In the genomic region with DNA sequence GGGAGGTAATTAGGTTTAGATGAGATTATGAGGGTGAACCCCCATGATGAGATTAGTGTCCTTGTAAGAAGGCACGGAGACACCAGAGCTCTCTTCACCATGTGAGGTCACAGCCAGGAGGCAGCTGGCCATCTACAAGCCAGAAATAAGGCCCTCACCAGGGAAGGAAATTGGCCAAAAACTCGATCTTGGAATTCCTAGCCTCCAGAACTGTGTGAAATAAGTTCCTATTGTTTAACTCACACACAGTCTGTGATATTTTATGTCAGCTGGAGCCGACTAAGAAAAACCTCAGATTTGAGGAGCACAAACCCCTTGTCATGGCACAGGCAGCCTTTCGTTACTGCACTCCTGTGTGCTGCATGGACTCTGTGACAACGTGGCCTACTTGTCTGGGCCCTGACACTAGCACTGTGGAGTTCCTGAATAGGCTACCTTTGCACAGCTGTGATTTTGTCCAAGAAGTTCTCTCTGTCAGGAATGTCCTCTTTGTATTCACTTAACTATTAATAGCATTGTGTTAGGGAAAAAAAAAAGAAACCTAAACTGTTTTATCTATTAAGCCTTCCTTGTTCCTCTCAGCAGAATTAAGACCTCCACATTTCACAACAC, we compare ENCODE assay signal across 18 cellular contexts.
DNase-seq lines count a peak whose midpoint lies in the region; ATAC-seq and TF ChIP-seq lines count a peak whose summit lies in the region.
"Had no signal": no experiment of that assay in that cellular context is flagged by ENCODE, and none has a peak within 500 bp of the region (broad histone marks: within the 10 kb centered on the region; RNA-seq: fewer than 3 reads in every experiment).

No MANE protein-coding gene starts in this region.

- H3K9me1 ChIP-seq in IMR-90 (ENCODE audit: insufficient read depth, low read length): no peaks in the 10 kb centered on the region

- TF ChIP-seq POLR2A in IMR-90 (IDR thresholded peaks at IDR 0.05; ENCODE audit: low read depth, low read length): no peak

- dilution Hi-C loops in IMR-90 (cut with HindIII; ENCODE audit: low sequenced_read_pairs, unreplicated experiment): no loop called here

- H3K27ac ChIP-seq in IMR-90 (ENCODE audit: insufficient read depth, low read length) (peak overlapping the region; percentile 72; the same call in 1 of the 2 replicates), endodermal cell (ENCODE audit: low read depth, low read length) (no peak overlapping the region), mesenchymal stem cell (ENCODE audit: low read length, poor library complexity, severe bottlenecking) (no peak overlapping the region)
- H3K27ac ChIP-seq: BLaER1 treated with 17β-estradiol and CSF1 and Interleukin-3, amounts not matched to agents 10 nM and 100 nM had no signal

- H3K36me3 ChIP-seq in IMR-90 (ENCODE audit: control insufficient read depth, insufficient read depth, low read length): no peaks in the 10 kb centered on the region
- no peaks in the 10 kb centered on the region for H3K36me3 ChIP-seq in endodermal cell (ENCODE audit: control insufficient read depth, insufficient read depth, low read length)
- H3K36me3 ChIP-seq in mesenchymal stem cell (ENCODE audit: control insufficient read depth in 1 of 2, insufficient read depth in 2 of 2, low read depth in 1 of 2, low read length in 2 of 2): no peaks in the 10 kb centered on the region
- H3K36me3 ChIP-seq: BLaER1 treated with 17β-estradiol and CSF1 and Interleukin-3, amounts not matched to agents 10 nM and 100 nM had no signal

- no peak overlapping the region for H3K4me3 Mint-ChIP-seq in endodermal cell
- H3K4me3 Mint-ChIP-seq in stimulated activated naive CD8-positive, alpha-beta T cell treated with anti-CD3 and anti-CD28 coated beads, Interleukin-15, amount 100 ng/mL, for 72 hours: no peak overlapping the region
- H3K4me3 Mint-ChIP-seq: CD8-positive, alpha-beta T cell had no signal

- H3K4me1 Mint-ChIP-seq in endodermal cell: peaks cover 38% of the 10 kb centered on the region
- H3K4me1 Mint-ChIP-seq in stimulated activated naive CD8-positive, alpha-beta T cell treated with anti-CD3 and anti-CD28 coated beads, Interleukin-15, amount 100 ng/mL, for 72 hours: no peaks in the 10 kb centered on the region

- in situ Hi-C loops in IMR-90 (cut with MboI; ENCODE audit: low sequenced_read_pairs): no loop called here

- peak overlapping the region; percentile 49 to 87; a peak in 3 of 4 replicates for H4K8ac ChIP-seq in IMR-90 (ENCODE audit: low read depth in 2 of 2, low read length in 2 of 2)
- peak overlapping the region; percentile 12 for H4K8ac ChIP-seq in mesenchymal stem cell (ENCODE audit: low read length)

- H2AK5ac ChIP-seq in IMR-90 (ENCODE audit: low read depth, low read length) (peak overlapping the region; percentile 45; the same call in 1 of the 2 replicates), mesenchymal stem cell (ENCODE audit: low read length, severe bottlenecking) (no peak overlapping the region)

- H2BK5ac ChIP-seq in IMR-90 (ENCODE audit: low read depth, low read length, poor library complexity, severe bottlenecking) (peak overlapping the region; percentile 85), mesenchymal stem cell (ENCODE audit: low read depth, low read length, poor library complexity, severe bottlenecking) (no peak overlapping the region)

- H3K4me1 ChIP-seq in IMR-90 (ENCODE audit: control insufficient read depth, insufficient read depth, low read length): peaks cover 7% of the 10 kb centered on the region
- peaks cover 10% of the 10 kb centered on the region for H3K4me1 ChIP-seq in endodermal cell (ENCODE audit: control insufficient read depth, insufficient read depth, low read length)
- no peaks in the 10 kb centered on the region for H3K4me1 ChIP-seq in mesenchymal stem cell (ENCODE audit: control insufficient read depth, insufficient read depth, low read depth, low read length)
- H3K4me1 ChIP-seq: BLaER1 treated with 17β-estradiol and CSF1 and Interleukin-3, amounts not matched to agents 10 nM and 100 nM had no signal

- H2BK120ac ChIP-seq in IMR-90 (ENCODE audit: low read depth, low read length) (peak overlapping the region; percentile 79), mesenchymal stem cell (ENCODE audit: low read depth, low read length) (peak overlapping the region; percentile 35)

- H4K5ac ChIP-seq in IMR-90 (ENCODE audit: low read depth, low read length): peak overlapping the region; percentile 85

- no peak overlapping the region for H3K4me2 ChIP-seq in IMR-90 (ENCODE audit: low read depth, low read length)
- H3K4me2 ChIP-seq in mesenchymal stem cell (ENCODE audit: low read length, poor library complexity, severe bottlenecking): no peak overlapping the region
- H3K4me2 ChIP-seq: BLaER1 treated with 17β-estradiol and CSF1 and Interleukin-3, amounts not matched to agents 10 nM and 100 nM had no signal

- H3K27ac Mint-ChIP-seq in endodermal cell: peak overlapping the region; percentile 57
- no peak overlapping the region for H3K27ac Mint-ChIP-seq in stimulated activated naive CD8-positive, alpha-beta T cell treated with anti-CD3 and anti-CD28 coated beads, Interleukin-15, amount 100 ng/mL, for 72 hours
- H3K27ac Mint-ChIP-seq: CD8-positive, alpha-beta T cell had no signal

- CTCF ChIA-PET in IMR-90 (lab: Yijun Ruan, JAX): no interaction called here

- H3K56ac ChIP-seq in IMR-90 (ENCODE audit: extremely low read depth, insufficient read depth, low read length): no peak overlapping the region; the same call in 1 of the 2 replicates

- H3K18ac ChIP-seq in IMR-90 (ENCODE audit: low read depth, low read length): peak overlapping the region; percentile 85
- no peak overlapping the region for H3K18ac ChIP-seq in mesenchymal stem cell (ENCODE audit: low read depth in 1 of 2, low read length in 2 of 2)

- no peak overlapping the region for H3K4me3 ChIP-seq in IMR-90 (ENCODE audit: insufficient read depth, low read depth, low read length)
- no peak overlapping the region for H3K4me3 ChIP-seq in endodermal cell (ENCODE audit: low read length)
- no peak overlapping the region for H3K4me3 ChIP-seq in mesenchymal stem cell (ENCODE audit: insufficient read depth in 1 of 2, low read depth in 1 of 2, low read length in 2 of 2)
- H3K4me3 ChIP-seq: BLaER1 treated with 17β-estradiol and CSF1 and Interleukin-3, amounts not matched to agents 10 nM and 100 nM had no signal

- POLR2A ChIA-PET in IMR-90 (lab: Charles Lee; ENCODE audit: unreplicated experiment): no interaction called here

- H3K14ac ChIP-seq in IMR-90 (replicated peaks; ENCODE audit: low read depth, low read length) (peak overlapping the region; percentile 57), mesenchymal stem cell (ENCODE audit: low read length in 2 of 2) (no peak overlapping the region)

- H3K4ac ChIP-seq in IMR-90 (ENCODE audit: low read depth, low read length) (peak overlapping the region; percentile 68; the same call in 1 of the 2 replicates), mesenchymal stem cell (ENCODE audit: low read depth in 1 of 2, low read length in 2 of 2) (no peak overlapping the region)

- peak overlapping the region; percentile 86 for H2AFZ ChIP-seq in IMR-90 (replicated peaks; ENCODE audit: low read length, poor library complexity)
- H2AFZ ChIP-seq in mesenchymal stem cell (ENCODE audit: low read depth, low read length): no peak overlapping the region

- no peak for TF ChIP-seq CTCF in IMR-90 (conservative IDR thresholded peaks at IDR 0.05; ENCODE audit: low read depth, low read length)
- no peak for TF ChIP-seq CTCF in endodermal cell (conservative IDR thresholded peaks at IDR 0.05)

- BruUV-seq in IMR-90 (replicated peaks; lab: Mats Ljungman, UMichigan): no TSS peak

- no peaks in the 10 kb centered on the region for H4K20me1 ChIP-seq in IMR-90 (ENCODE audit: insufficient read depth, low read length)
- H4K20me1 ChIP-seq: BLaER1 treated with 17β-estradiol and CSF1 and Interleukin-3, amounts not matched to agents 10 nM and 100 nM had no signal

- peak overlapping the region; percentile 78; the same call in 1 of the 2 replicates for H3K23ac ChIP-seq in IMR-90 (ENCODE audit: low read depth, low read length)
- no peak overlapping the region for H3K23ac ChIP-seq in mesenchymal stem cell (ENCODE audit: low read length in 2 of 2)

- H2BK15ac ChIP-seq in IMR-90 (ENCODE audit: low read depth, low read length) (peak overlapping the region; percentile 74; the same call in 1 of the 3 replicates), mesenchymal stem cell (ENCODE audit: low read depth, poor library complexity, severe bottlenecking) (no peak overlapping the region)

- H3K9me3 ChIP-seq in IMR-90 (ENCODE audit: control insufficient read depth, insufficient read depth, low read length) (no peaks in the 10 kb centered on the region), endodermal cell (ENCODE audit: control insufficient read depth, low read length) (no peaks in the 10 kb centered on the region), mesenchymal stem cell (ENCODE audit: control insufficient read depth, low read length) (no peaks in the 10 kb centered on the region)
- H3K9me3 ChIP-seq: BLaER1 treated with 17β-estradiol and CSF1 and Interleukin-3, amounts not matched to agents 10 nM and 100 nM had no signal

- no peaks in the 10 kb centered on the region for H3K27me3 Mint-ChIP-seq in endodermal cell (ENCODE audit: insufficient read depth)
- no peaks in the 10 kb centered on the region for H3K27me3 Mint-ChIP-seq in stimulated activated naive CD8-positive, alpha-beta T cell treated with anti-CD3 and anti-CD28 coated beads, Interleukin-15, amount 100 ng/mL, for 72 hours

- H3K27me3 ChIP-seq in IMR-90 (ENCODE audit: control insufficient read depth, insufficient read depth, low read length): no peaks in the 10 kb centered on the region
- no peaks in the 10 kb centered on the region for H3K27me3 ChIP-seq in endodermal cell (ENCODE audit: control insufficient read depth, insufficient read depth, low read length, poor library complexity, severe bottlenecking)
- H3K27me3 ChIP-seq in mesenchymal stem cell (ENCODE audit: control insufficient read depth in 1 of 2, insufficient read depth in 1 of 2, low read length in 2 of 2): no peaks in the 10 kb centered on the region
- H3K27me3 ChIP-seq: BLaER1 treated with 17β-estradiol and CSF1 and Interleukin-3, amounts not matched to agents 10 nM and 100 nM had no signal

- no peak overlapping the region for H2AK9ac ChIP-seq in IMR-90 (replicated peaks; ENCODE audit: low read depth, low read length, poor library complexity)

- H3K36me3 Mint-ChIP-seq in endodermal cell (ENCODE audit: low read depth): no peaks in the 10 kb centered on the region
- H3K36me3 Mint-ChIP-seq: CD8-positive, alpha-beta T cell had no signal

- peak overlapping the region; percentile 49; the same call in 1 of the 2 replicates for H3K9ac ChIP-seq in IMR-90 (ENCODE audit: low read depth, low read length)
- no peak overlapping the region for H3K9ac ChIP-seq in endodermal cell (ENCODE audit: extremely low read depth, low read length, poor library complexity, severe bottlenecking)
- no peak overlapping the region for H3K9ac ChIP-seq in mesenchymal stem cell (ENCODE audit: low read length)
- H3K9ac ChIP-seq: BLaER1 treated with 17β-estradiol and CSF1 and Interleukin-3, amounts not matched to agents 10 nM and 100 nM had no signal

- peak; percentile 54 for ATAC-seq in IMR-90 (ENCODE audit: low read depth)
- ATAC-seq in GM18870 (IDR thresholded peaks at IDR 0.05; ENCODE audit: unreplicated experiment): no peak
- ATAC-seq in GM21423 (IDR thresholded peaks at IDR 0.05; ENCODE audit: unreplicated experiment): no peak
- no peak for ATAC-seq in stimulated activated naive CD8-positive, alpha-beta T cell treated with anti-CD3 and anti-CD28 coated beads, Interleukin-15, amount 100 ng/mL, for 72 hours
- ATAC-seq: CD8-positive, alpha-beta T cell; PC-3 had no signal

- 73% methylated on average over 2 of the region's 5 CpGs; no CpG with 5 or more reads in 1 of the 2 experiments for WGBS in IMR-90 (ENCODE audit: extremely low coverage in 2 of 2, insufficient read length in 1 of 2), 2 experiments
- 83 to 92% methylated on average over 5 of the region's 5 CpGs for WGBS in endodermal cell (ENCODE audit: insufficient coverage in 1 of 2, insufficient read length in 1 of 2), 2 experiments
- 79% methylated on average over 5 of the region's 5 CpGs for WGBS in mesenchymal stem cell

- no peak for TF ChIP-seq RAD21 in IMR-90 (IDR thresholded peaks at IDR 0.05; ENCODE audit: low read length)

- DNase-seq in IMR-90: peak; percentile 22
- DNase-seq in NCI-H82 treated with DMSO at 0.1 percent for 48 hours (lab: John Stamatoyannopoulos, UW; ENCODE audit: unreplicated experiment): peak; percentile 80
- DNase-seq in endodermal cell: peak; percentile 49
- no peak for DNase-seq in mesenchymal stem cell
- DNase-seq in stimulated activated naive CD8-positive, alpha-beta T cell treated with anti-CD3 and anti-CD28 coated beads, Interleukin-15, amount 100 ng/mL, for 72 hours: no peak
- DNase-seq in COR-L47 (lab: John Stamatoyannopoulos, UW): no peak
- DNase-seq: CD8-positive, alpha-beta T cell; GOT3; NCI-H1105 treated with DMSO at 0.1 percent for 48 hours; NCI-H1694; NCI-H2081 treated with DMSO at 0.1 percent for 48 hours; NCI-H446 treated with DMSO at 0.1 percent for 48 hours; NCI-H748 treated with DMSO at 0.1 percent for 48 hours; PC-3; RPMI8226 had no signal

- peak overlapping the region; percentile 70; the same call in 1 of the 2 replicates for H4K91ac ChIP-seq in IMR-90 (ENCODE audit: insufficient read depth, low read depth, low read length)
- no peak overlapping the region for H4K91ac ChIP-seq in mesenchymal stem cell (ENCODE audit: low read length)

- H2BK20ac ChIP-seq in IMR-90 (ENCODE audit: low read depth, low read length): peak overlapping the region; percentile 67; the same call in 1 of the 2 replicates

- no peaks in the 10 kb centered on the region for H3K9me3 Mint-ChIP-seq in endodermal cell
- H3K9me3 Mint-ChIP-seq in stimulated activated naive CD8-positive, alpha-beta T cell treated with anti-CD3 and anti-CD28 coated beads, Interleukin-15, amount 100 ng/mL, for 72 hours: peaks cover 11 to 12% of the 10 kb centered on the region in 2 donors

- H3K79me1 ChIP-seq in IMR-90 (ENCODE audit: low read depth in 1 of 2, low read length in 2 of 2) (no peaks in the 10 kb centered on the region), mesenchymal stem cell (replicated peaks; ENCODE audit: low read length, poor library complexity, severe bottlenecking) (no peaks in the 10 kb centered on the region)

- intact Hi-C loops in IMR-90 (cut with micrococcal nuclease): no loop called here

- no peak overlapping the region for H2BK12ac ChIP-seq in mesenchymal stem cell (ENCODE audit: low read length in 2 of 2)

Comparison
In these comparisons a context has a peak if more than half of its experiments do, and no peak if none do; other contexts are left out.
1. DNase-seq: peak in IMR-90 (single experiment), NCI-H82 treated with DMSO at 0.1 percent for 48 hours (single experiment) and endodermal cell (single experiment); none in mesenchymal stem cell (single experiment), stimulated activated naive CD8-positive, alpha-beta T cell treated with anti-CD3 and anti-CD28 coated beads, Interleukin-15, amount 100 ng/mL, for 72 hours (0 of 2) and COR-L47 (single experiment).